In genomic region chr4:58247792-58248191, GRCh38 we compare ENCODE assay signal across 21 cellular contexts.
DNase-seq lines count a peak whose midpoint lies in the region; ATAC-seq, FAIRE-seq and TF ChIP-seq lines count a peak whose summit lies in the region.
"Had no signal": no experiment of that assay in that cellular context is flagged by ENCODE, and none has a peak within 500 bp of the region (broad histone marks: within the 10 kb centered on the region; RNA-seq: fewer than 3 reads in every experiment).

No MANE protein-coding gene starts in this region.

- no peak for TF ChIP-seq CTCF in glutamatergic neuron (IDR thresholded peaks at IDR 0.05; ENCODE audit: partially characterized antibody, unreplicated experiment)

- no peaks in the 10 kb centered on the region for H3K36me3 Mint-ChIP-seq in glutamatergic neuron (ENCODE audit: unreplicated experiment)
- H3K36me3 Mint-ChIP-seq: activated naive CD4-positive, alpha-beta T cell treated with anti-CD3 and anti-CD28 coated beads, Interleukin-2, amount 50 U/mL, for 24 hours; brain had no signal

- no peaks in the 10 kb centered on the region for H3K79me2 ChIP-seq in Karpas-422 (ENCODE audit: low read length)
- H3K79me2 ChIP-seq: parathyroid adenoma had no signal

- H3K4me1 Mint-ChIP-seq in glutamatergic neuron (ENCODE audit: low read depth, unreplicated experiment): no peaks in the 10 kb centered on the region
- H3K4me1 Mint-ChIP-seq: activated naive CD4-positive, alpha-beta T cell treated with anti-CD3 and anti-CD28 coated beads, Interleukin-2, amount 50 U/mL, for 24 hours; B cell; brain had no signal

- peaks cover 25% of the 10 kb centered on the region for H3K9me3 ChIP-seq in Karpas-422 (ENCODE audit: low read length)
- H3K9me3 ChIP-seq: left ventricle myocardium inferior, stomach, vagina had no signal

- no peak for FAIRE-seq in HTR-8/SVneo (lab: Jason Lieb, UNC)
- FAIRE-seq: H54 had no signal

- no peaks in the 10 kb centered on the region for H3K36me3 ChIP-seq in Karpas-422 (ENCODE audit: insufficient read depth, low read length)
- H3K36me3 ChIP-seq: left ventricle myocardium inferior, stomach, vagina had no signal

- no peak overlapping the region for H2AFZ ChIP-seq in Karpas-422 (ENCODE audit: low read length)
- H2AFZ ChIP-seq: parathyroid adenoma had no signal

- H3K27me3 Mint-ChIP-seq in glutamatergic neuron (ENCODE audit: unreplicated experiment): no peaks in the 10 kb centered on the region
- H3K27me3 Mint-ChIP-seq: activated naive CD4-positive, alpha-beta T cell treated with anti-CD3 and anti-CD28 coated beads, Interleukin-2, amount 50 U/mL, for 24 hours; B cell had no signal

- no peaks in the 10 kb centered on the region for H3K9me2 ChIP-seq in Karpas-422 (replicated peaks; ENCODE audit: insufficient read depth, low read length)

- H3K4me3 ChIP-seq in Karpas-422 (ENCODE audit: low read length): no peak overlapping the region
- H3K4me3 ChIP-seq: left ventricle myocardium inferior, smooth muscle cell, stomach, vagina had no signal

- no peak overlapping the region for H3K4me2 ChIP-seq in Karpas-422 (ENCODE audit: low read depth, low read length, poor library complexity, severe bottlenecking)
- H3K4me2 ChIP-seq: smooth muscle cell had no signal

- no peak overlapping the region for H3K27ac ChIP-seq in Karpas-422 (ENCODE audit: low read length)
- H3K27ac ChIP-seq: left ventricle myocardium inferior, parathyroid adenoma, stomach, vagina had no signal

- H3K4me3 Mint-ChIP-seq in glutamatergic neuron (ENCODE audit: unreplicated experiment): no peak overlapping the region
- H3K4me3 Mint-ChIP-seq: activated naive CD4-positive, alpha-beta T cell treated with anti-CD3 and anti-CD28 coated beads, Interleukin-2, amount 50 U/mL, for 24 hours; B cell; brain had no signal

- H3K9ac ChIP-seq in Karpas-422 (ENCODE audit: low read length): no peak overlapping the region
- H3K9ac ChIP-seq: parathyroid adenoma had no signal

- H3K27me3 ChIP-seq in Karpas-422 (ENCODE audit: low read length): no peaks in the 10 kb centered on the region
- H3K27me3 ChIP-seq: stomach, vagina had no signal

- no peaks in the 10 kb centered on the region for H3K4me1 ChIP-seq in Karpas-422 (ENCODE audit: low read length)
- H3K4me1 ChIP-seq: left ventricle myocardium inferior, parathyroid adenoma, stomach, vagina had no signal

- no peak overlapping the region for H3K27ac Mint-ChIP-seq in glutamatergic neuron (ENCODE audit: unreplicated experiment)
- H3K27ac Mint-ChIP-seq: activated naive CD4-positive, alpha-beta T cell treated with anti-CD3 and anti-CD28 coated beads, Interleukin-2, amount 50 U/mL, for 24 hours; B cell; brain had no signal

- no peaks in the 10 kb centered on the region for H3K9me3 Mint-ChIP-seq in glutamatergic neuron (ENCODE audit: unreplicated experiment)

- no peak for ATAC-seq in HG03039 (IDR thresholded peaks at IDR 0.05; ENCODE audit: unreplicated experiment)
- ATAC-seq: esophagus mucosa had no signal

- H4K20me1 ChIP-seq in Karpas-422 (ENCODE audit: insufficient read depth, low read depth, low read length): no peaks in the 10 kb centered on the region

- peak; percentile 13 for DNase-seq in COLO829 (ENCODE audit: low spot score)
- DNase-seq in HT-29 (ENCODE audit: low spot score): peak; percentile 61
- DNase-seq in OCI-M1 (lab: John Stamatoyannopoulos, UW): peak; percentile 37
- peak; percentile 17 for DNase-seq in glomerular visceral epithelial cell (ENCODE audit: extremely low spot score)
- DNase-seq in HTR-8/SVneo (ENCODE audit: insufficient read length, low spot score): no peak
- no peak for DNase-seq in glutamatergic neuron
- no peak for DNase-seq in Karpas-422
- DNase-seq: DMS79, KG1, left ventricle myocardium inferior, NCI-H2029, stomach had no signal

Comparison
In these comparisons a context has a peak if more than half of its experiments do, and no peak if none do; other contexts are left out.
1. DNase-seq: peak in COLO829 (single experiment), HT-29 (single experiment), OCI-M1 (single experiment) and glomerular visceral epithelial cell (single experiment); none in HTR-8/SVneo (single experiment), glutamatergic neuron (single experiment) and Karpas-422 (single experiment).